19 cellular contexts compared by ENCODE assay signal in genomic region chr2:38440655-38441054, GRCh38.
DNase-seq lines count a peak whose midpoint lies in the region; ATAC-seq and TF ChIP-seq lines count a peak whose summit lies in the region.
"Had no signal": no experiment of that assay in that cellular context is flagged by ENCODE, and none has a peak within 500 bp of the region (broad histone marks: within the 10 kb centered on the region; RNA-seq: fewer than 3 reads in every experiment).

No MANE protein-coding gene starts in this region.

- H3K27me3 Mint-ChIP-seq in endodermal cell (ENCODE audit: insufficient read depth) = no peaks in the 10 kb centered on the region
- peaks cover 23% of the 10 kb centered on the region for H3K27me3 Mint-ChIP-seq in activated naive CD4-positive, alpha-beta T cell treated with anti-CD3 and anti-CD28 coated beads, Interleukin-2, amount 10 ng/mL, durations not matched to agents 7 days and 5 days

- peak overlapping the region; percentile 23 for H3K4me3 Mint-ChIP-seq in endodermal cell
- H3K4me3 Mint-ChIP-seq in activated naive CD4-positive, alpha-beta T cell treated with anti-CD3 and anti-CD28 coated beads, Interleukin-2, amount 10 ng/mL, durations not matched to agents 7 days and 5 days = no peak overlapping the region
- H3K4me3 Mint-ChIP-seq: activated CD4-positive, alpha-beta memory T cell treated with anti-CD3 and anti-CD28 coated beads, Interleukin-2, amount 10 ng/mL, durations not matched to agents 7 days and 5 days; activated naive CD8-positive, alpha-beta T cell treated with anti-CD3 and anti-CD28 coated beads, Interleukin-2, amount 50 U/mL, for 24 hours; naive thymus-derived CD4-positive, alpha-beta T cell had no signal

- no peaks in the 10 kb centered on the region for H3K9me3 Mint-ChIP-seq in endodermal cell
- H3K9me3 Mint-ChIP-seq in activated naive CD4-positive, alpha-beta T cell treated with anti-CD3 and anti-CD28 coated beads, Interleukin-2, amount 10 ng/mL, durations not matched to agents 7 days and 5 days = no peaks in the 10 kb centered on the region
- H3K9me3 Mint-ChIP-seq: activated CD4-positive, alpha-beta memory T cell treated with anti-CD3 and anti-CD28 coated beads, Interleukin-2, amount 10 ng/mL, durations not matched to agents 7 days and 5 days; activated naive CD8-positive, alpha-beta T cell treated with anti-CD3 and anti-CD28 coated beads, Interleukin-2, amount 50 U/mL, for 24 hours; naive thymus-derived CD4-positive, alpha-beta T cell had no signal

- H3K27ac ChIP-seq in HEK293 (ENCODE audit: extremely low read depth, low read depth, low read length) (peak overlapping the region; percentile 78), endodermal cell (ENCODE audit: low read depth, low read length) (no peak overlapping the region), muscle layer of colon (ENCODE audit: low read depth, low read length) (peak overlapping the region; percentile 16)
- H3K27ac ChIP-seq: BLaER1, parathyroid adenoma had no signal

- H3K4me1 ChIP-seq in HEK293 (ENCODE audit: control insufficient read depth, insufficient read depth, low read length) = peaks cover 62% of the 10 kb centered on the region
- peaks cover 10% of the 10 kb centered on the region for H3K4me1 ChIP-seq in endodermal cell (ENCODE audit: control insufficient read depth, insufficient read depth, low read length)
- H3K4me1 ChIP-seq in muscle layer of colon (ENCODE audit: insufficient read depth, low read length) = peaks cover 51% of the 10 kb centered on the region
- H3K4me1 ChIP-seq: BLaER1, parathyroid adenoma had no signal

- H3K27ac Mint-ChIP-seq in endodermal cell = peak overlapping the region; percentile 87
- H3K27ac Mint-ChIP-seq in activated naive CD4-positive, alpha-beta T cell treated with anti-CD3 and anti-CD28 coated beads, Interleukin-2, amount 10 ng/mL, durations not matched to agents 7 days and 5 days = no peak overlapping the region
- H3K27ac Mint-ChIP-seq: activated CD4-positive, alpha-beta memory T cell treated with anti-CD3 and anti-CD28 coated beads, Interleukin-2, amount 10 ng/mL, durations not matched to agents 7 days and 5 days; activated naive CD8-positive, alpha-beta T cell treated with anti-CD3 and anti-CD28 coated beads, Interleukin-2, amount 50 U/mL, for 24 hours; naive thymus-derived CD4-positive, alpha-beta T cell had no signal

- no peaks in the 10 kb centered on the region for H3K9me3 ChIP-seq in HEK293 (ENCODE audit: control insufficient read depth, insufficient read depth, low read depth, low read length)
- no peaks in the 10 kb centered on the region for H3K9me3 ChIP-seq in endodermal cell (ENCODE audit: control insufficient read depth, low read length)
- no peaks in the 10 kb centered on the region for H3K9me3 ChIP-seq in muscle layer of colon (ENCODE audit: low read length)
- H3K9me3 ChIP-seq: BLaER1 had no signal

- POLR2A ChIA-PET in HEK293 (lab: Yijun Ruan, JAX) = no interaction called here

- H3K4me1 Mint-ChIP-seq in endodermal cell = peaks cover 69% of the 10 kb centered on the region
- no peaks in the 10 kb centered on the region for H3K4me1 Mint-ChIP-seq in activated naive CD4-positive, alpha-beta T cell treated with anti-CD3 and anti-CD28 coated beads, Interleukin-2, amount 10 ng/mL, durations not matched to agents 7 days and 5 days

- H3K4me3 ChIP-seq in HEK293 (ENCODE audit: low read depth, low read length) (no peak overlapping the region), endodermal cell (ENCODE audit: low read length) (peak overlapping the region; percentile 71), muscle layer of colon (ENCODE audit: low read depth in 1 of 2, low read length in 2 of 2) (no peak overlapping the region)
- H3K4me3 ChIP-seq: BLaER1 had no signal

- no peaks in the 10 kb centered on the region for H3K36me3 Mint-ChIP-seq in endodermal cell (ENCODE audit: low read depth)
- H3K36me3 Mint-ChIP-seq in activated naive CD4-positive, alpha-beta T cell treated with anti-CD3 and anti-CD28 coated beads, Interleukin-2, amount 10 ng/mL, durations not matched to agents 7 days and 5 days = no peaks in the 10 kb centered on the region

- H3K27me3 ChIP-seq in endodermal cell (ENCODE audit: control insufficient read depth, insufficient read depth, low read length, poor library complexity, severe bottlenecking) = no peaks in the 10 kb centered on the region
- H3K27me3 ChIP-seq in muscle layer of colon (ENCODE audit: control insufficient read depth in 1 of 2, insufficient read depth in 2 of 2, low read length in 2 of 2) = no peaks in the 10 kb centered on the region
- H3K27me3 ChIP-seq: BLaER1 had no signal

- ATAC-seq in GM19023 (IDR thresholded peaks at IDR 0.05; ENCODE audit: unreplicated experiment) = no peak
- ATAC-seq: activated naive CD8-positive, alpha-beta T cell treated with anti-CD3 and anti-CD28 coated beads, Interleukin-2, amount 50 U/mL, for 24 hours; left lobe of liver; naive thymus-derived CD4-positive, alpha-beta T cell; stimulated activated naive CD8-positive, alpha-beta T cell treated with anti-CD3 and anti-CD28 coated beads, Interleukin-15, Interleukin-2, amounts not matched to agents 100 U/mL and 50 U/mL, for 24 hours had no signal

- DNase-seq in NCI-H146 (lab: John Stamatoyannopoulos, UW) = peak; percentile 37
- DNase-seq in endodermal cell = peak; percentile 80
- no peak for DNase-seq in kidney glomerular epithelial cell (lab: John Stamatoyannopoulos, UW)
- DNase-seq in activated naive CD4-positive, alpha-beta T cell treated with anti-CD3 and anti-CD28 coated beads, Interleukin-2, amount 10 ng/mL, durations not matched to agents 7 days and 5 days = no peak
- no peak for DNase-seq in NCI-H1417 (lab: John Stamatoyannopoulos, UW)
- DNase-seq: activated CD4-positive, alpha-beta memory T cell treated with anti-CD3 and anti-CD28 coated beads, Interleukin-2, amount 10 ng/mL, durations not matched to agents 7 days and 5 days; activated naive CD8-positive, alpha-beta T cell treated with anti-CD3 and anti-CD28 coated beads, Interleukin-2, amount 50 U/mL, for 24 hours; central memory CD4-positive, alpha-beta T cell; effector memory CD4-positive, alpha-beta T cell; naive thymus-derived CD4-positive, alpha-beta T cell; NCI-H1105; stimulated activated CD4-positive, alpha-beta T cell treated with anti-CD3 and anti-CD28 coated beads, Interleukin-15, amount 100 ng/mL, for 24 hours; stimulated activated naive CD8-positive, alpha-beta T cell treated with anti-CD3 and anti-CD28 coated beads, Interleukin-15, Interleukin-2, amounts not matched to agents 100 U/mL and 50 U/mL, for 24 hours had no signal

- TF ChIP-seq CTCF in HEK293 (tag by site-specific recombination; IDR thresholded peaks at IDR 0.05) = peak; percentile 24; the same call in 1 of the 2 replicates
- peak; percentile 34 for TF ChIP-seq CTCF in endodermal cell (conservative IDR thresholded peaks at IDR 0.05)

- no peaks in the 10 kb centered on the region for H3K36me3 ChIP-seq in HEK293 (ENCODE audit: control insufficient read depth in 2 of 2, insufficient read depth in 1 of 2, low read length in 2 of 2)
- H3K36me3 ChIP-seq in endodermal cell (ENCODE audit: control insufficient read depth, insufficient read depth, low read length) = no peaks in the 10 kb centered on the region
- no peaks in the 10 kb centered on the region for H3K36me3 ChIP-seq in muscle layer of colon (ENCODE audit: insufficient read depth, low read length)
- H3K36me3 ChIP-seq: BLaER1 had no signal

- CTCF ChIA-PET in HEK293 (lab: Yijun Ruan, JAX) = no interaction called here
- CTCF ChIA-PET in activated naive CD4-positive, alpha-beta T cell treated with anti-CD3 and anti-CD28 coated beads, Interleukin-2, amount 10 ng/mL, durations not matched to agents 7 days and 5 days (lab: Charles Lee) = no interaction called here

- 32 to 42% methylated on average over 5 of the region's 5 CpGs for WGBS in endodermal cell (ENCODE audit: insufficient coverage in 1 of 2, insufficient read length in 1 of 2), 2 experiments

- H3K9ac ChIP-seq in endodermal cell (ENCODE audit: extremely low read depth, low read length, poor library complexity, severe bottlenecking) (peak overlapping the region; percentile 40), muscle layer of colon (ENCODE audit: low read length) (no peak overlapping the region)
- H3K9ac ChIP-seq: BLaER1, parathyroid adenoma had no signal

TF ChIP-seq in HEK293, 187 proteins besides CTCF, POLR2A, EP300 and RAD21 (continues in another document):
- TF ChIP-seq, protein P1, sequence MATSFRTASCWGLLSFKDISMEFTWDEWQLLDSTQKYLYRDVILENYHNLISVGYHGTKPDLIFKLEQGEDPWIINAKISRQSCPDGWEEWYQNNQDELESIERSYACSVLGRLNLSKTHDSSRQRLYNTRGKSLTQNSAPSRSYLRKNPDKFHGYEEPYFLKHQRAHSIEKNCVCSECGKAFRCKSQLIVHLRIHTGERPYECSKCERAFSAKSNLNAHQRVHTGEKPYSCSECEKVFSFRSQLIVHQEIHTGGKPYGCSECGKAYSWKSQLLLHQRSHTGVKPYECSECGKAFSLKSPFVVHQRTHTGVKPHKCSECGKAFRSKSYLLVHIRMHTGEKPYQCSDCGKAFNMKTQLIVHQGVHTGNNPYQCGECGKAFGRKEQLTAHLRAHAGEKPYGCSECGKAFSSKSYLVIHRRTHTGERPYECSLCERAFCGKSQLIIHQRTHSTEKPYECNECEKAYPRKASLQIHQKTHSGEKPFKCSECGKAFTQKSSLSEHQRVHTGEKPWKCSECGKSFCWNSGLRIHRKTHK (tag by site-specific recombination; IDR thresholded peaks at IDR 0.05) = no peak
- TF ChIP-seq ZBTB20 (tag by site-specific recombination; IDR thresholded peaks at IDR 0.05) (no peak), ZFP3 (tag by site-specific recombination; IDR thresholded peaks at IDR 0.05; ENCODE audit: low read depth) (no peak; the same call in 1 of the 2 replicates), ZNF670 (tag by site-specific recombination; IDR thresholded peaks at IDR 0.05; ENCODE audit: low read depth) (no peak), ZNF433 (tag by site-specific recombination; IDR thresholded peaks at IDR 0.05; ENCODE audit: low read depth) (no peak)

Comparison
In these comparisons a context has a peak if more than half of its experiments do, and no peak if none do; other contexts are left out.
1. DNase-seq: peak in NCI-H146 (single experiment) and endodermal cell (single experiment); none in kidney glomerular epithelial cell (single experiment), activated naive CD4-positive, alpha-beta T cell treated with anti-CD3 and anti-CD28 coated beads, Interleukin-2, amount 10 ng/mL, durations not matched to agents 7 days and 5 days (single experiment) and NCI-H1417 (0 of 3).